In the genomic region with DNA sequence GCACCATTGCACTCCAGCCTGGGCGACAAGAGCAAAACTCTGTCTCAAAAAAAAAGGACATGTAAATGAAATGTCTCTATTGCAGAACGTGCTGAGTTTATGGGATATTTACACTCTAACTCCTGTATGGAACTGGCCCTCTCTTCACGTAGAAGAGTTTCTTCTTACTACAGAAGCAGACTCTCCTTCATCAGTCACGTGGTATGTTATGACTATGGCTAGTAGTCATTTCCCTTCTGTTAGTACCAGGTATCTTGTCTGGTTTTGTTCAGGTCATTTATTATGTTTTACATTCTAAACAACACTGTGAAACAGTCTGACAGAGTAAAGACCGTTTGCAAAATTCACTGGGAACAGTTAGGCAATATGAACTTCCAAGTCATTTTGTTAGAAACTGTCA, we compare ENCODE assay signal across 2 cellular contexts.
TF ChIP-seq lines count a peak whose summit lies in the region.

No MANE protein-coding gene starts in this region.

TF ChIP-seq in GM12891, 5 proteins besides CTCF, POLR2A, EP300 and RAD21:
- no peak for TF ChIP-seq PAX5 (IDR thresholded peaks at IDR 0.05; ENCODE audit: insufficient read depth, low read length, severe bottlenecking)
- TF ChIP-seq SPI1 (IDR thresholded peaks at IDR 0.05; ENCODE audit: low read depth, low read length) = no peak; the same call in 1 of the 2 replicates
- no peak for TF ChIP-seq POU2F2 (IDR thresholded peaks at IDR 0.05; ENCODE audit: low read depth, low read length)
- no peak for TF ChIP-seq TAF1 (IDR thresholded peaks at IDR 0.05; ENCODE audit: low read depth, low read length)
- no peak for TF ChIP-seq POLR2AphosphoS5 (IDR thresholded peaks at IDR 0.05; ENCODE audit: low read depth, low read length)

TF ChIP-seq in GM12878, 131 proteins besides CTCF, POLR2A, EP300 and RAD21:
- TF ChIP-seq RAD51 (IDR thresholded peaks at IDR 0.05) (peak; percentile 57; the same call in 1 of the 2 replicates), SMC3 (IDR thresholded peaks at IDR 0.05; ENCODE audit: borderline replicate concordance, low read length) (no peak)
